15 cellular contexts compared by ENCODE assay signal in genomic region chr6:130526466-130526865, GRCh38.
"Had no signal": no experiment of that assay in that cellular context is flagged by ENCODE, and none has a peak within 500 bp of the region (broad histone marks: within the 10 kb centered on the region; RNA-seq: fewer than 3 reads in every experiment).

No MANE protein-coding gene starts in this region.

- H3K27me3 ChIP-seq: ascending aorta, right atrium auricular region, upper lobe of right lung had no signal

- H3K9me3 Mint-ChIP-seq: effector memory CD8-positive, alpha-beta T cell had no signal

- ATAC-seq: effector memory CD8-positive, alpha-beta T cell; upper lobe of right lung had no signal

- H3K36me3 ChIP-seq: ascending aorta, right atrium auricular region, upper lobe of right lung had no signal

- H3K4me3 ChIP-seq: ascending aorta, right atrium auricular region, upper lobe of right lung had no signal

- DNase-seq: activated CD4-positive, alpha-beta T cell treated with anti-CD3 and anti-CD28 coated beads, Interleukin-2, amount 50 U/mL, for 1 hour; activated CD8-positive, alpha-beta memory T cell treated with anti-CD3 and anti-CD28 coated beads for 24 hours; activated naive CD8-positive, alpha-beta T cell treated with anti-CD3 and anti-CD28 coated beads, Interleukin-2, amount 10 ng/mL, durations not matched to agents 7 days and 5 days; effector memory CD8-positive, alpha-beta T cell; foreskin melanocyte; head of caudate nucleus; small intestine; upper lobe of right lung had no signal

- H3K27ac ChIP-seq: ascending aorta, epithelial cell of prostate, right atrium auricular region, upper lobe of right lung had no signal

- H3K4me3 Mint-ChIP-seq: activated naive CD8-positive, alpha-beta T cell treated with anti-CD3 and anti-CD28 coated beads, Interleukin-2, amount 10 ng/mL, durations not matched to agents 7 days and 5 days; dendritic cell treated with granulocyte-macrophage colony-stimulating factor and Interleukin-4, amounts not matched to agents 40 ng/mL and 50 ng/mL, for 4 days; effector memory CD8-positive, alpha-beta T cell; nephron; stimulated activated naive CD8-positive, alpha-beta T cell treated with anti-CD3 and anti-CD28 coated beads, Interleukin-15, Interleukin-2, amounts not matched to agents 100 ng/mL and 50 ng/mL, for 24 hours had no signal

- H3K4me1 ChIP-seq: ascending aorta, right atrium auricular region, upper lobe of right lung had no signal

- H3K27me3 Mint-ChIP-seq: activated naive CD8-positive, alpha-beta T cell treated with anti-CD3 and anti-CD28 coated beads, Interleukin-2, amount 10 ng/mL, durations not matched to agents 7 days and 5 days; dendritic cell treated with granulocyte-macrophage colony-stimulating factor and Interleukin-4, amounts not matched to agents 40 ng/mL and 50 ng/mL, for 4 days; effector memory CD8-positive, alpha-beta T cell; progenitor cell of endocrine pancreas; stimulated activated naive CD8-positive, alpha-beta T cell treated with anti-CD3 and anti-CD28 coated beads, Interleukin-15, Interleukin-2, amounts not matched to agents 100 ng/mL and 50 ng/mL, for 24 hours had no signal

- H3K27ac Mint-ChIP-seq: activated naive CD8-positive, alpha-beta T cell treated with anti-CD3 and anti-CD28 coated beads, Interleukin-2, amount 10 ng/mL, durations not matched to agents 7 days and 5 days; dendritic cell treated with granulocyte-macrophage colony-stimulating factor and Interleukin-4, amounts not matched to agents 40 ng/mL and 50 ng/mL, for 4 days; nephron; progenitor cell of endocrine pancreas; stimulated activated naive CD8-positive, alpha-beta T cell treated with anti-CD3 and anti-CD28 coated beads, Interleukin-15, Interleukin-2, amounts not matched to agents 100 ng/mL and 50 ng/mL, for 24 hours had no signal

- H3K9me3 ChIP-seq: ascending aorta, right atrium auricular region, upper lobe of right lung had no signal
